ENCODE assay signal across 1 cellular context in the genomic region with DNA sequence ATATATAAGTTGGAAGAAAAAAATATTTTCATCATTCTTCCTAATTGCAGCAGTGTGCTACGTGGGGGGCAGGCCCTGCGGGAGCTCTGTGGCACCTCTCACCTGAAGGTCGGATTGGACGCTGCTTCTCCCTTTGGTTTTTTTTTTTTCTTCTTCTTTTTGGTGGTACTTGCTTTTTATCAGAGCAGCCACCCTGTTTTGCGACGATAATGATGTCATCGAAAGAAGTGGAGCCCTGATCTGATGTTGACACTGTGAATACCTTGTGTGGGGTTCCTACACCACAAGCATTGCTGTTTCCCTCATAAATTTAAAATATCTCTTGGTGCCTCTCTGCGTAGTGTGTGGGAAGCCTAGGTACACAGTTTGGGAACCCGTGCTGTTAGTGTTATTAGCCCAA.
TF ChIP-seq lines count a peak whose summit lies in the region.

No MANE protein-coding gene starts in this region.

TF ChIP-seq in WTC11, 78 proteins besides CTCF, POLR2A, EP300 and RAD21 (continued from another document):
- TF ChIP-seq, protein P1, sequence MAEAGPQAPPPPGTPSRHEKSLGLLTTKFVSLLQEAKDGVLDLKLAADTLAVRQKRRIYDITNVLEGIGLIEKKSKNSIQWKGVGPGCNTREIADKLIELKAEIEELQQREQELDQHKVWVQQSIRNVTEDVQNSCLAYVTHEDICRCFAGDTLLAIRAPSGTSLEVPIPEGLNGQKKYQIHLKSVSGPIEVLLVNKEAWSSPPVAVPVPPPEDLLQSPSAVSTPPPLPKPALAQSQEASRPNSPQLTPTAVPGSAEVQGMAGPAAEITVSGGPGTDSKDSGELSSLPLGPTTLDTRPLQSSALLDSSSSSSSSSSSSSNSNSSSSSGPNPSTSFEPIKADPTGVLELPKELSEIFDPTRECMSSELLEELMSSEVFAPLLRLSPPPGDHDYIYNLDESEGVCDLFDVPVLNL (CRISPR knock-in tag; IDR thresholded peaks at IDR 0.05; ENCODE audit: borderline replicate concordance, low read depth): no peak
- TF ChIP-seq ZNF671 (CRISPR knock-in tag; IDR thresholded peaks at IDR 0.05) (no peak), FOXP4 (CRISPR knock-in tag; IDR thresholded peaks at IDR 0.05) (no peak), NFYB (CRISPR knock-in tag; conservative IDR thresholded peaks at IDR 0.05; ENCODE audit: low read depth) (no peak), KAT7 (CRISPR knock-in tag; IDR thresholded peaks at IDR 0.05; ENCODE audit: borderline replicate concordance) (no peak), GRHL2 (CRISPR knock-in tag; IDR thresholded peaks at IDR 0.05; ENCODE audit: insufficient replicate concordance, severe bottlenecking) (no peak), PREB (CRISPR knock-in tag; IDR thresholded peaks at IDR 0.05; ENCODE audit: borderline replicate concordance) (no peak), NFATC4 (CRISPR knock-in tag; IDR thresholded peaks at IDR 0.05) (no peak), RORB (CRISPR knock-in tag; IDR thresholded peaks at IDR 0.05) (no peak), GTF2I (CRISPR knock-in tag; conservative IDR thresholded peaks at IDR 0.05) (no peak)
- TF ChIP-seq, protein P2, sequence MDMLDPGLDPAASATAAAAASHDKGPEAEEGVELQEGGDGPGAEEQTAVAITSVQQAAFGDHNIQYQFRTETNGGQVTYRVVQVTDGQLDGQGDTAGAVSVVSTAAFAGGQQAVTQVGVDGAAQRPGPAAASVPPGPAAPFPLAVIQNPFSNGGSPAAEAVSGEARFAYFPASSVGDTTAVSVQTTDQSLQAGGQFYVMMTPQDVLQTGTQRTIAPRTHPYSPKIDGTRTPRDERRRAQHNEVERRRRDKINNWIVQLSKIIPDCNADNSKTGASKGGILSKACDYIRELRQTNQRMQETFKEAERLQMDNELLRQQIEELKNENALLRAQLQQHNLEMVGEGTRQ (CRISPR knock-in tag; IDR thresholded peaks at IDR 0.05): no peak
- TF ChIP-seq, protein P3, sequence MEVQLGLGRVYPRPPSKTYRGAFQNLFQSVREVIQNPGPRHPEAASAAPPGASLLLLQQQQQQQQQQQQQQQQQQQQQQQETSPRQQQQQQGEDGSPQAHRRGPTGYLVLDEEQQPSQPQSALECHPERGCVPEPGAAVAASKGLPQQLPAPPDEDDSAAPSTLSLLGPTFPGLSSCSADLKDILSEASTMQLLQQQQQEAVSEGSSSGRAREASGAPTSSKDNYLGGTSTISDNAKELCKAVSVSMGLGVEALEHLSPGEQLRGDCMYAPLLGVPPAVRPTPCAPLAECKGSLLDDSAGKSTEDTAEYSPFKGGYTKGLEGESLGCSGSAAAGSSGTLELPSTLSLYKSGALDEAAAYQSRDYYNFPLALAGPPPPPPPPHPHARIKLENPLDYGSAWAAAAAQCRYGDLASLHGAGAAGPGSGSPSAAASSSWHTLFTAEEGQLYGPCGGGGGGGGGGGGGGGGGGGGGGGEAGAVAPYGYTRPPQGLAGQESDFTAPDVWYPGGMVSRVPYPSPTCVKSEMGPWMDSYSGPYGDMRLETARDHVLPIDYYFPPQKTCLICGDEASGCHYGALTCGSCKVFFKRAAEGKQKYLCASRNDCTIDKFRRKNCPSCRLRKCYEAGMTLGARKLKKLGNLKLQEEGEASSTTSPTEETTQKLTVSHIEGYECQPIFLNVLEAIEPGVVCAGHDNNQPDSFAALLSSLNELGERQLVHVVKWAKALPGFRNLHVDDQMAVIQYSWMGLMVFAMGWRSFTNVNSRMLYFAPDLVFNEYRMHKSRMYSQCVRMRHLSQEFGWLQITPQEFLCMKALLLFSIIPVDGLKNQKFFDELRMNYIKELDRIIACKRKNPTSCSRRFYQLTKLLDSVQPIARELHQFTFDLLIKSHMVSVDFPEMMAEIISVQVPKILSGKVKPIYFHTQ (CRISPR knock-in tag; IDR thresholded peaks at IDR 0.05): no peak
